In genomic region chr17:7856081-7856791, GRCh38 we compare ENCODE assay signal across 8 cellular contexts. TPM values are rescaled to one million over a fixed set of nuclear protein-coding genes. Genes with fewer than 3 reads are reported as not detected.
DNase-seq lines count a peak whose midpoint lies in the region; ATAC-seq and TF ChIP-seq lines count a peak whose summit lies in the region.

No MANE protein-coding gene starts in this region.

- ATAC-seq in left ventricle myocardium superior (peak; percentile 2), GM18861 (IDR thresholded peaks at IDR 0.05; ENCODE audit: unreplicated experiment) (no peak)
- ATAC-seq in stimulated activated naive CD8-positive, alpha-beta T cell treated with anti-CD3 and anti-CD28 coated beads, Interleukin-15, Interleukin-2, amounts not matched to agents 100 U/mL and 50 U/mL, for 24 hours = no peak

- intact Hi-C loops in left ventricle myocardium superior (cut with micrococcal nuclease) = loop anchor here (5.0 kb wide), 1 partner anchor 34 kb away; no protein-coding TSS in a partner anchor

- H3K9me3 ChIP-seq in skeletal muscle tissue (ENCODE audit: control insufficient read depth in 3 of 3, low read length in 3 of 3) = no peaks in the 10 kb centered on the region

- no peak for TF ChIP-seq CTCF in KMS-11 (conservative IDR thresholded peaks at IDR 0.05; ENCODE audit: low read depth, low read length)

- H3K4me3 ChIP-seq in KMS-11 (IDR thresholded peaks at IDR 0.05; ENCODE audit: insufficient read depth, low read depth, low read length) (no peak overlapping the region), skeletal muscle tissue (ENCODE audit: low read length in 3 of 3) (peak overlapping the region; percentile 84 to 98 (median 85))

- peak overlapping the region; percentile 55; the same call in 1 of the 2 replicates for H3K9ac ChIP-seq in KMS-11
- peak overlapping the region; percentile 79 to 95 (median 79) for H3K9ac ChIP-seq in skeletal muscle tissue (ENCODE audit: low read depth in 1 of 3, low read length in 3 of 3)

- no peaks in the 10 kb centered on the region for H4K20me1 ChIP-seq in KMS-11 (ENCODE audit: insufficient read depth)

- H3K4me1 ChIP-seq in KMS-11 (ENCODE audit: low read depth, poor library complexity, severe bottlenecking) = no peaks in the 10 kb centered on the region
- H3K4me1 ChIP-seq in skeletal muscle tissue (ENCODE audit: control insufficient read depth in 3 of 3, insufficient read depth in 3 of 3, low read length in 3 of 3) = peaks cover 45 to 53% (median 49%) of the 10 kb centered on the region in 3 donors

- H3K27ac ChIP-seq in KMS-11 (peak overlapping the region; percentile 50; the same call in 1 of the 2 replicates), skeletal muscle tissue (ENCODE audit: low read depth, low read length) (peak overlapping the region; percentile 88)

- no peaks in the 10 kb centered on the region for H3K79me2 ChIP-seq in KMS-11 (ENCODE audit: insufficient read depth, low read depth)

- H3K36me3 ChIP-seq in KMS-11 (ENCODE audit: insufficient read depth) (no peaks in the 10 kb centered on the region), skeletal muscle tissue (ENCODE audit: control insufficient read depth in 3 of 3, insufficient read depth in 3 of 3, low read length in 3 of 3) (peaks cover 14 to 23% (median 23%) of the 10 kb centered on the region in 3 donors)

- no peaks in the 10 kb centered on the region for H3K27me3 ChIP-seq in KMS-11 (ENCODE audit: insufficient read depth, low read depth)
- H3K27me3 ChIP-seq in skeletal muscle tissue (ENCODE audit: control insufficient read depth in 3 of 3, insufficient read depth in 3 of 3, low read length in 3 of 3) = no peaks in the 10 kb centered on the region

- H2AFZ ChIP-seq in KMS-11 (ENCODE audit: low read depth) = no peak overlapping the region

- peak overlapping the region; percentile 9; the same call in 1 of the 2 replicates for H3K4me2 ChIP-seq in KMS-11

- DNase-seq in COLO668 (lab: John Stamatoyannopoulos, UW; ENCODE audit: unreplicated experiment) (peak; percentile 20), left ventricle myocardium superior (peak; percentile 75), NK-92 (lab: John Stamatoyannopoulos, UW; ENCODE audit: unreplicated experiment) (no peak)
- peak; percentile 38 for DNase-seq in activated CD4-positive, alpha-beta T cell treated with anti-CD3 and anti-CD28 coated beads, Interleukin-2, amount 50 U/mL, for 1 hour
- DNase-seq in stimulated activated naive CD8-positive, alpha-beta T cell treated with anti-CD3 and anti-CD28 coated beads, Interleukin-15, Interleukin-2, amounts not matched to agents 100 U/mL and 50 U/mL, for 24 hours = no peak

RNA-seq across cellular contexts. Expression of gene NAA38, which starts 1.1 kb away (rescaled TPM):
- total RNA-seq in left ventricle myocardium superior = 93.2 TPM
- 50.1 TPM for total RNA-seq in skeletal muscle tissue

RNA-seq across cellular contexts. Expression of gene TMEM88, which starts 1.4 kb away (rescaled TPM):
- 32.6 TPM for total RNA-seq in left ventricle myocardium superior
- total RNA-seq in skeletal muscle tissue = 7.3 TPM

RNA-seq across cellular contexts. Expression of gene CYB5D1, which starts 1.6 kb away (rescaled TPM):
- total RNA-seq in left ventricle myocardium superior (25.6 TPM), skeletal muscle tissue (3.7 TPM)

RNA-seq across cellular contexts. Expression of gene KDM6B, which starts 22.2 kb away (rescaled TPM):
- total RNA-seq in left ventricle myocardium superior = 28.1 TPM
- 2.6 TPM for total RNA-seq in skeletal muscle tissue

RNA-seq across cellular contexts. Expression of gene CHD3, which starts 32.4 kb away (rescaled TPM):
- 13.1 TPM for total RNA-seq in left ventricle myocardium superior
- 76.2 TPM for total RNA-seq in skeletal muscle tissue

Comparison
In these comparisons a context has a peak if more than half of its experiments do, and no peak if none do; other contexts are left out.
1. DNase-seq: peak in COLO668 (single experiment), activated CD4-positive, alpha-beta T cell treated with anti-CD3 and anti-CD28 coated beads, Interleukin-2, amount 50 U/mL, for 1 hour (single experiment) and left ventricle myocardium superior (single experiment); none in NK-92 (single experiment) and stimulated activated naive CD8-positive, alpha-beta T cell treated with anti-CD3 and anti-CD28 coated beads, Interleukin-15, Interleukin-2, amounts not matched to agents 100 U/mL and 50 U/mL, for 24 hours (single experiment).